ENCODE assay signal across 8 cellular contexts in the genomic region with DNA sequence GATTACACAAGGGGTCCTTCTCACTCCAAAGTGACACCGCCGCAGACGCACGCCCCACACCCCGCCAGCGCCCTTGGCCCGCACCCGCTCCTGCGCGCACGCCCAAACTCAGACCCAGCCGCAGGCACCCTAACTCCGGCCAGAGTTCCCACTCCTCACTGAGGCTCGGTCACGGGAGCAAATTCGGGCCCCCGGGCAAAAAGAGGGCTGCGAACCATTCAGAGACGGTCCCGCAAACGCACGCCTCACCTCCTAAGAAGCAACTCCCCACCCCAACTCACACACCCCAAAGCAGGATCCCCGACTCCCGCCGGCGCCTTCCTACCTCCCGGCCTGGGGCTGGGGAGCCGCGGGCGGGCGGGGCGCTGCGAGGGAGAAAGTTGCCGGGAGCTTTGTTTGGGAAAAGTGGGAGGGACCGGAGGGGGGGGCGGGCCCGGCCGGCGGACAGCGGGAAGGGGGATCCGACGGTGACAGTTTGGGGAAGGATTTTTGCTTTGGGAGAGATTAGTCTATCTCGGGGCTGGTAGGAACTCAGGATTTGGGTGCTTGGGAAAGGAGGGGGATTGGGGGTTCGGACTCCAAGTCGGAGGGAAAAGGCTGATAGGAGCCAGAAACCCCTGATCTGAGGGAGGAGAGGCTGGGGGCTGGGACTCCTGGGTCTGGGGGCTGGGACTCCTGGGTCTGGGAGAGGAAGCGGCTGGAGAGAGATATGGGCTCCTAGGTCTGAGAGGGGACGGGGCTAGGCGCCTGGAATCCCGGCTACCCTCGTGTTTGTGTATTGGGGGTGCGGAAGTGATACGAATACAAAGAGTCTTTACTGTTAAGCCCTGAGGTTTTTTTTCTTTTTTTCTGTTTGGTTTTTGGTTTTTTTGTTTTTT. TPM values are rescaled to one million over a fixed set of nuclear protein-coding genes. Genes with fewer than 3 reads are reported as not detected.
DNase-seq lines count a peak whose midpoint lies in the region; ATAC-seq and TF ChIP-seq lines count a peak whose summit lies in the region.

A gene (minus strand): TSS at position 369 of the 878 bp plus-strand sequence. CDS start 2,341 bp downstream, outside the sequence.

- peaks cover 23% of the 10 kb centered on the region for H3K27me3 Mint-ChIP-seq in activated CD4-positive, alpha-beta T cell treated with anti-CD3 and anti-CD28 coated beads for 36 hours
- H3K27me3 Mint-ChIP-seq in activated CD4-positive, alpha-beta T cell treated with anti-CD3 and anti-CD28 coated beads, Interleukin-2, amount 10 ng/mL, durations not matched to agents 7 days and 5 days = peaks cover 37% of the 10 kb centered on the region
- peaks cover 28% of the 10 kb centered on the region for H3K27me3 Mint-ChIP-seq in activated CD8-positive, alpha-beta T cell treated with anti-CD3 and anti-CD28 coated beads for 36 hours
- H3K27me3 Mint-ChIP-seq in natural killer cell treated with Interleukin-12 subunit alpha and Interleukin-12 subunit beta and Interleukin-15 and Interleukin-18, amount 100 ng/mL, for 72 hours = peaks cover 0 to 21% of the 10 kb centered on the region in 2 donors

- peak; percentile 34 for DNase-seq in activated CD4-positive, alpha-beta T cell treated with anti-CD3 and anti-CD28 coated beads for 36 hours
- no peak for DNase-seq in activated CD4-positive, alpha-beta T cell treated with anti-CD3 and anti-CD28 coated beads, Interleukin-2, amount 10 ng/mL, durations not matched to agents 7 days and 5 days
- peak; percentile 12 for DNase-seq in activated CD8-positive, alpha-beta T cell treated with anti-CD3 and anti-CD28 coated beads for 36 hours
- DNase-seq in fibroblast of the aortic adventitia (ENCODE audit: low read depth) = peak; percentile 31
- no peak for DNase-seq in natural killer cell treated with Interleukin-12 subunit alpha and Interleukin-12 subunit beta and Interleukin-15 and Interleukin-18, amount 100 ng/mL, for 72 hours (ENCODE audit: low spot score)
- DNase-seq in NOMO-1 treated with DMSO at 0.1 percent for 48 hours (lab: John Stamatoyannopoulos, UW; ENCODE audit: unreplicated experiment) = no peak
- DNase-seq in OCI-M2 (lab: John Stamatoyannopoulos, UW; ENCODE audit: unreplicated experiment) = no peak
- no peak for DNase-seq in KBM-7

- no peaks in the 10 kb centered on the region for H3K36me3 Mint-ChIP-seq in activated CD4-positive, alpha-beta T cell treated with anti-CD3 and anti-CD28 coated beads for 36 hours (ENCODE audit: low read depth)
- no peaks in the 10 kb centered on the region for H3K36me3 Mint-ChIP-seq in activated CD4-positive, alpha-beta T cell treated with anti-CD3 and anti-CD28 coated beads, Interleukin-2, amount 10 ng/mL, durations not matched to agents 7 days and 5 days (ENCODE audit: low read depth)
- H3K36me3 Mint-ChIP-seq in activated CD8-positive, alpha-beta T cell treated with anti-CD3 and anti-CD28 coated beads for 36 hours (ENCODE audit: low read depth) = no peaks in the 10 kb centered on the region
- H3K36me3 Mint-ChIP-seq in natural killer cell treated with Interleukin-12 subunit alpha and Interleukin-12 subunit beta and Interleukin-15 and Interleukin-18, amount 100 ng/mL, for 72 hours = no peaks in the 10 kb centered on the region

- CTCF ChIA-PET in activated CD4-positive, alpha-beta T cell treated with anti-CD3 and anti-CD28 coated beads for 36 hours (lab: Charles Lee) = interaction anchor here (1.0 kb wide), 1 partner anchor 27 kb away, joined by 3 read pairs; a partner anchor contains a TSS
- CTCF ChIA-PET in activated CD4-positive, alpha-beta T cell treated with anti-CD3 and anti-CD28 coated beads, Interleukin-2, amount 10 ng/mL, durations not matched to agents 7 days and 5 days (lab: Charles Lee) = interaction anchor here (0.6 to 1.1 kb wide), 2 partner anchors 29 to 517 kb away, joined by 3 to 4 read pairs; no protein-coding TSS in a partner anchor
- CTCF ChIA-PET in activated CD8-positive, alpha-beta T cell treated with anti-CD3 and anti-CD28 coated beads for 36 hours (lab: Charles Lee) = no interaction called here

- peak within 1 kb of the TSS; percentile 15 for H3K4me3 Mint-ChIP-seq in activated CD4-positive, alpha-beta T cell treated with anti-CD3 and anti-CD28 coated beads for 36 hours
- H3K4me3 Mint-ChIP-seq in activated CD4-positive, alpha-beta T cell treated with anti-CD3 and anti-CD28 coated beads, Interleukin-2, amount 10 ng/mL, durations not matched to agents 7 days and 5 days = no peak within 1 kb of the TSS
- peak within 1 kb of the TSS; percentile 9 for H3K4me3 Mint-ChIP-seq in activated CD8-positive, alpha-beta T cell treated with anti-CD3 and anti-CD28 coated beads for 36 hours
- H3K4me3 Mint-ChIP-seq in natural killer cell treated with Interleukin-12 subunit alpha and Interleukin-12 subunit beta and Interleukin-15 and Interleukin-18, amount 100 ng/mL, for 72 hours = peak within 1 kb of the TSS; percentile 42

- POLR2A ChIA-PET in activated CD4-positive, alpha-beta T cell treated with anti-CD3 and anti-CD28 coated beads for 36 hours (lab: Charles Lee) = interaction anchor here (0.6 kb wide), 1 partner anchor 52 kb away, joined by 4 read pairs; no protein-coding TSS in a partner anchor
- POLR2A ChIA-PET in activated CD4-positive, alpha-beta T cell treated with anti-CD3 and anti-CD28 coated beads, Interleukin-2, amount 10 ng/mL, durations not matched to agents 7 days and 5 days (lab: Charles Lee) = no interaction called here
- POLR2A ChIA-PET in activated CD8-positive, alpha-beta T cell treated with anti-CD3 and anti-CD28 coated beads for 36 hours (lab: Charles Lee) = interaction anchor here (0.6 kb wide), 1 partner anchor 315 kb away, joined by 3 read pairs; a partner anchor contains a TSS

- no peaks in the 10 kb centered on the region for H3K9me3 Mint-ChIP-seq in activated CD4-positive, alpha-beta T cell treated with anti-CD3 and anti-CD28 coated beads for 36 hours (ENCODE audit: low read depth)
- H3K9me3 Mint-ChIP-seq in activated CD4-positive, alpha-beta T cell treated with anti-CD3 and anti-CD28 coated beads, Interleukin-2, amount 10 ng/mL, durations not matched to agents 7 days and 5 days = no peaks in the 10 kb centered on the region
- H3K9me3 Mint-ChIP-seq in activated CD8-positive, alpha-beta T cell treated with anti-CD3 and anti-CD28 coated beads for 36 hours = no peaks in the 10 kb centered on the region
- H3K9me3 Mint-ChIP-seq in natural killer cell treated with Interleukin-12 subunit alpha and Interleukin-12 subunit beta and Interleukin-15 and Interleukin-18, amount 100 ng/mL, for 72 hours = no peaks in the 10 kb centered on the region

- in situ Hi-C loops in KBM-7 (cut with MboI; ENCODE audit: low pct_unique_long_range_greater_than_20kb, low sequenced_read_pairs) = no loop called here

- no peak for TF ChIP-seq CTCF in activated CD8-positive, alpha-beta T cell treated with anti-CD3 and anti-CD28 coated beads for 36 hours (IDR thresholded peaks at IDR 0.05)
- no peak for TF ChIP-seq CTCF in fibroblast of the aortic adventitia (IDR thresholded peaks at IDR 0.05; ENCODE audit: insufficient read depth, low read length)

- intact Hi-C loops in activated CD4-positive, alpha-beta T cell treated with anti-CD3 and anti-CD28 coated beads for 36 hours (cut with DNase I, micrococcal nuclease) = loop anchor here (2.0 kb wide), 1 partner anchor 27 kb away; a partner anchor contains a TSS
- intact Hi-C loops in activated CD8-positive, alpha-beta T cell treated with anti-CD3 and anti-CD28 coated beads for 36 hours (cut with micrococcal nuclease) = no loop called here

- peaks cover 11% of the 10 kb centered on the region for H3K4me1 Mint-ChIP-seq in activated CD4-positive, alpha-beta T cell treated with anti-CD3 and anti-CD28 coated beads for 36 hours
- peaks cover 10% of the 10 kb centered on the region for H3K4me1 Mint-ChIP-seq in activated CD4-positive, alpha-beta T cell treated with anti-CD3 and anti-CD28 coated beads, Interleukin-2, amount 10 ng/mL, durations not matched to agents 7 days and 5 days
- peaks cover 8% of the 10 kb centered on the region for H3K4me1 Mint-ChIP-seq in activated CD8-positive, alpha-beta T cell treated with anti-CD3 and anti-CD28 coated beads for 36 hours (ENCODE audit: low read depth)
- H3K4me1 Mint-ChIP-seq in natural killer cell treated with Interleukin-12 subunit alpha and Interleukin-12 subunit beta and Interleukin-15 and Interleukin-18, amount 100 ng/mL, for 72 hours (ENCODE audit: low read depth in 2 of 2) = peaks cover 11 to 20% of the 10 kb centered on the region in 2 donors

- H3K27ac Mint-ChIP-seq in activated CD4-positive, alpha-beta T cell treated with anti-CD3 and anti-CD28 coated beads for 36 hours = no peak within 1 kb of the TSS
- no peak within 1 kb of the TSS for H3K27ac Mint-ChIP-seq in activated CD4-positive, alpha-beta T cell treated with anti-CD3 and anti-CD28 coated beads, Interleukin-2, amount 10 ng/mL, durations not matched to agents 7 days and 5 days
- H3K27ac Mint-ChIP-seq in activated CD8-positive, alpha-beta T cell treated with anti-CD3 and anti-CD28 coated beads for 36 hours = no peak within 1 kb of the TSS
- no peak within 1 kb of the TSS for H3K27ac Mint-ChIP-seq in natural killer cell treated with Interleukin-12 subunit alpha and Interleukin-12 subunit beta and Interleukin-15 and Interleukin-18, amount 100 ng/mL, for 72 hours

- ATAC-seq in activated CD4-positive, alpha-beta T cell treated with anti-CD3 and anti-CD28 coated beads for 36 hours = no peak
- ATAC-seq in activated CD8-positive, alpha-beta T cell treated with anti-CD3 and anti-CD28 coated beads for 36 hours = no peak
- ATAC-seq in natural killer cell treated with Interleukin-12 subunit alpha and Interleukin-12 subunit beta and Interleukin-15 and Interleukin-18, amount 100 ng/mL, for 72 hours = no peak

- H3K4me3 ChIP-seq in fibroblast of the aortic adventitia (ENCODE audit: low read depth, low read length) = peak within 1 kb of the TSS; percentile 88

RNA-seq across cellular contexts. Expression of the gene that starts here (rescaled TPM):
- not detected for total RNA-seq in activated CD4-positive, alpha-beta T cell treated with anti-CD3 and anti-CD28 coated beads for 36 hours
- total RNA-seq in activated CD4-positive, alpha-beta T cell treated with anti-CD3 and anti-CD28 coated beads, Interleukin-2, amount 10 ng/mL, durations not matched to agents 7 days and 5 days = not detected
- total RNA-seq in activated CD8-positive, alpha-beta T cell treated with anti-CD3 and anti-CD28 coated beads for 36 hours = not detected
- 19.2 and 22.3 TPM in 2 replicates for total RNA-seq in fibroblast of the aortic adventitia (ENCODE audit: low replicate concordance)
- not detected for total RNA-seq in natural killer cell treated with Interleukin-12 subunit alpha and Interleukin-12 subunit beta and Interleukin-15 and Interleukin-18, amount 100 ng/mL, for 72 hours

Comparison
In these comparisons a context has a peak if more than half of its experiments do, and no peak if none do; other contexts are left out.
1. RNA of the gene that starts here (total RNA-seq): 19.2 to 22.3 TPM in fibroblast of the aortic adventitia; not detected in natural killer cell treated with Interleukin-12 subunit alpha and Interleukin-12 subunit beta and Interleukin-15 and Interleukin-18, amount 100 ng/mL, for 72 hours, not detected in activated CD4-positive, alpha-beta T cell treated with anti-CD3 and anti-CD28 coated beads for 36 hours, not detected in activated CD4-positive, alpha-beta T cell treated with anti-CD3 and anti-CD28 coated beads, Interleukin-2, amount 10 ng/mL, durations not matched to agents 7 days and 5 days and not detected in activated CD8-positive, alpha-beta T cell treated with anti-CD3 and anti-CD28 coated beads for 36 hours; every median in the first group is over 10 times any median in the second.
2. Peak in DNase-seq in activated CD4-positive, alpha-beta T cell treated with anti-CD3 and anti-CD28 coated beads for 36 hours; RNA of the gene not detected or under 1 TPM.
3. Peak in DNase-seq in activated CD8-positive, alpha-beta T cell treated with anti-CD3 and anti-CD28 coated beads for 36 hours; RNA of the gene not detected or under 1 TPM.